ENCODE assay signal across 28 cellular contexts in the genomic region with DNA sequence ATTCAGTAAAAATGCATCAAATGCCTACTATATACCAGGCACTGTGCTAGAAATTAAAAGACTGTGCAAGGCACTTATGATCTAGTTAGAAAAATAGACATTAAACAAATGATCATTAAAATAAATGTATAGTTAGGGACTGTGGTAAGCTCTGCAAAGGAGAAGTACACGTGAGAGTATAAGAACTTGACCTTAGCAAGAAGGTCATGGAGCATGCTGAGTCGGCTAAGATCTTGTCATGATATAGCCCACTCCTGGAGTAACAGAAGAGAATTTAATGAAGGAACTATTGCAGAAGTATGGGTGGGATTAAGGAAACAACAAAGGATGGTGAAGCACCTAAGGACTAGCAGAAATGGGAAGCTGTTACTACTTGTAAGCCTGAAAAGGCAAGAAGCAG. TPM values are rescaled to one million over a fixed set of nuclear protein-coding genes. Genes with fewer than 3 reads are reported as not detected.
"Had no signal": no experiment of that assay in that cellular context is flagged by ENCODE, and none has a peak within 500 bp of the region (broad histone marks: within the 10 kb centered on the region; RNA-seq: fewer than 3 reads in every experiment).

No MANE protein-coding gene starts in this region.

- ATAC-seq: left cardiac atrium; mucosa of descending colon; stimulated activated memory B cell treated with anti-CD40 and anti-IgM and Interleukin-4, amounts not matched to agents 10 μg/mL and 1 μg/mL and 100 μg/mL, for 72 hours had no signal

- H3K9me3 ChIP-seq: esophagus squamous epithelium, left lung, mucosa of descending colon, prostate gland, right atrium auricular region, sigmoid colon, thoracic aorta, upper lobe of left lung had no signal

- H3K4me3 ChIP-seq: esophagus squamous epithelium, heart right ventricle, left lung, mucosa of descending colon, prostate gland, right atrium auricular region, sigmoid colon, thoracic aorta, tibial nerve, upper lobe of left lung had no signal

- H3K36me3 ChIP-seq: prostate gland had no signal

- H3K4me1 ChIP-seq: esophagus squamous epithelium, heart right ventricle, left lung, prostate gland, right atrium auricular region, sigmoid colon, tibial nerve, upper lobe of left lung had no signal

- DNase-seq: cortex of kidney; effector memory CD8-positive, alpha-beta T cell; esophagus squamous epithelium; foreskin melanocyte; glutamatergic neuron; heart right ventricle; hippocampal formation; left cardiac atrium; left lung; mucosa of descending colon; naive B cell; nephron progenitor cell; sigmoid colon; upper lobe of left lung had no signal

- FAIRE-seq: endometrium, islet of Langerhans, urothelium cell line had no signal

- H3K27ac ChIP-seq: esophagus squamous epithelium, heart right ventricle, left lung, prostate gland, right atrium auricular region, sigmoid colon, thoracic aorta, tibial nerve, upper lobe of left lung had no signal

- H3K27me3 ChIP-seq: esophagus squamous epithelium, heart right ventricle, left lung, right atrium auricular region, sigmoid colon, upper lobe of left lung had no signal

RNA-seq across cellular contexts. Expression of a gene that starts 55.7 kb away (rescaled TPM):
- total RNA-seq: dermis microvascular lymphatic vessel endothelial cell, esophagus squamous epithelium, kidney epithelial cell, left lung, lower leg skin, lung microvascular endothelial cell, osteocyte, prostate gland, skeletal muscle tissue, thoracic aorta, tibial nerve had no signal
